Comparison of ENCODE assay signal across 19 cellular contexts in genomic region chr14:51564986-51565604, GRCh38.
A peak's percentile ranks its signal among the peaks of the same experiment; 100 is the strongest.
DNase-seq lines count a peak whose midpoint lies in the region; ATAC-seq and TF ChIP-seq lines count a peak whose summit lies in the region.
"Had no signal": no experiment of that assay in that cellular context is flagged by ENCODE, and none has a peak within 500 bp of the region (broad histone marks: within the 10 kb centered on the region; RNA-seq: fewer than 3 reads in every experiment).

No MANE protein-coding gene starts in this region.

- CTCF ChIA-PET in SK-N-SH (lab: Yijun Ruan, JAX), result no interaction called here

- H3K79me2 ChIP-seq in osteoblast (ENCODE audit: insufficient read depth, low read length), result no peaks in the 10 kb centered on the region
- peaks cover 5% of the 10 kb centered on the region; the same call in 1 of the 2 replicates for H3K79me2 ChIP-seq in SK-N-SH (ENCODE audit: insufficient read depth)

- H3K4me3 ChIP-seq in colonic mucosa (no peak overlapping the region), osteoblast (ENCODE audit: insufficient read depth, low read length) (no peak overlapping the region), SK-N-SH (ENCODE audit: low read depth in 2 of 2, low read length in 1 of 2) (no peak overlapping the region)
- H3K4me3 ChIP-seq: lower lobe of right lung, transverse colon had no signal

- no peak overlapping the region for H3K4me2 ChIP-seq in osteoblast (ENCODE audit: insufficient read depth, low read length)
- no peak overlapping the region for H3K4me2 ChIP-seq in SK-N-SH

- intact Hi-C loops in colonic mucosa (cut with DNase I), result no loop called here

- H4K20me1 ChIP-seq in osteoblast (ENCODE audit: insufficient read depth, low read length) (no peaks in the 10 kb centered on the region), SK-N-SH (ENCODE audit: insufficient read depth) (no peaks in the 10 kb centered on the region)

- no peak overlapping the region for H3K9ac ChIP-seq in colonic mucosa (ENCODE audit: low read depth in 2 of 2, low read length in 2 of 2)
- no peak overlapping the region for H3K9ac ChIP-seq in SK-N-SH

- no peaks in the 10 kb centered on the region for H3K27me3 ChIP-seq in colonic mucosa
- H3K27me3 ChIP-seq in osteoblast (ENCODE audit: insufficient read depth, low read length), result no peaks in the 10 kb centered on the region
- H3K27me3 ChIP-seq in SK-N-SH (ENCODE audit: insufficient read depth), result no peaks in the 10 kb centered on the region
- H3K27me3 ChIP-seq: brain microvascular endothelial cell, transverse colon had no signal

- H3K9me3 ChIP-seq in colonic mucosa (no peaks in the 10 kb centered on the region), osteoblast (ENCODE audit: low read depth, low read length) (no peaks in the 10 kb centered on the region), SK-N-SH (no peaks in the 10 kb centered on the region)
- H3K9me3 ChIP-seq: lower lobe of right lung, transverse colon had no signal

- POLR2A ChIA-PET in SK-N-SH (lab: Yijun Ruan, JAX), result no interaction called here

- no peaks in the 10 kb centered on the region for H3F3A ChIP-seq in SK-N-SH (replicated peaks; ENCODE audit: insufficient read depth)

- TF ChIP-seq CTCF in colonic mucosa (IDR thresholded peaks at IDR 0.05) (no peak), osteoblast (IDR thresholded peaks at IDR 0.05; ENCODE audit: extremely low read depth, low read depth, low read length) (no peak), SK-N-SH (IDR thresholded peaks at IDR 0.05) (no peak)

- H2AFZ ChIP-seq in osteoblast (ENCODE audit: low read length) (peak overlapping the region; percentile 66), SK-N-SH (ENCODE audit: low read depth) (no peak overlapping the region)

- DNase-seq in DMS79 treated with DMSO at 0.1 percent for 48 hours (lab: John Stamatoyannopoulos, UW), result peak; percentile 94
- peak; percentile 22 for DNase-seq in LoVo (ENCODE audit: low spot score)
- DNase-seq in colonic mucosa, result peak; percentile 22
- DNase-seq in osteoblast (ENCODE audit: insufficient read length, low spot score, missing footprints), result no peak
- no peak for DNase-seq in SK-N-SH
- DNase-seq in stimulated activated CD4-positive, alpha-beta T cell treated with anti-CD3 and anti-CD28 coated beads, Interleukin-4, amount 100 ng/mL, for 1 hour, result no peak
- DNase-seq: activated naive CD4-positive, alpha-beta T cell treated with Interleukin-2 at 50 U/mL for 16 hours; brain microvascular endothelial cell; HFFc6; lower lobe of right lung; NCI-H187; NCI-H524 treated with DMSO at 0.1 percent for 48 hours; right cardiac atrium; stimulated activated CD4-positive, alpha-beta T cell treated with anti-CD3 and anti-CD28 coated beads, Interleukin-2, amount 100 ng/mL, for 48 hours; T-helper 1 cell; transverse colon had no signal

- H3K9me2 ChIP-seq in SK-N-SH, result no peaks in the 10 kb centered on the region

- WGBS in SK-N-SH (ENCODE audit: low lambda C conversion rate), result 89% methylated on average over 5 of the region's 6 CpGs

- no peak for ATAC-seq in GM18867 (IDR thresholded peaks at IDR 0.05; ENCODE audit: unreplicated experiment)
- ATAC-seq: activated CD4-positive, CD25-positive, alpha-beta regulatory T cell treated with anti-CD3 and anti-CD28 coated beads, Interleukin-2, amount 50 U/mL, for 24 hours; lower lobe of right lung; Panc1; right cardiac atrium had no signal

- H3K36me3 ChIP-seq in colonic mucosa (no peaks in the 10 kb centered on the region), osteoblast (ENCODE audit: insufficient read depth, low read length) (no peaks in the 10 kb centered on the region), SK-N-SH (replicated peaks in 1 of 2; ENCODE audit: control insufficient read depth in 1 of 2, insufficient read depth in 2 of 2, low read length in 1 of 2) (no peaks in the 10 kb centered on the region)
- H3K36me3 ChIP-seq: brain microvascular endothelial cell, lower lobe of right lung, transverse colon had no signal

- TF ChIP-seq EP300 in SK-N-SH (IDR thresholded peaks at IDR 0.05; ENCODE audit: borderline replicate concordance in 1 of 2, low read depth in 1 of 2, low read length in 1 of 2), result no peak

- TF ChIP-seq RAD21 in SK-N-SH (IDR thresholded peaks at IDR 0.05; ENCODE audit: low read length), result no peak

- H3K27ac ChIP-seq in colonic mucosa (no peak overlapping the region), osteoblast (ENCODE audit: low read depth, low read length) (no peak overlapping the region), SK-N-SH (ENCODE audit: low read depth in 2 of 2, low read length in 1 of 2) (no peak overlapping the region)
- H3K27ac ChIP-seq: brain microvascular endothelial cell, lower lobe of right lung, transverse colon had no signal

- H3K4me1 ChIP-seq in colonic mucosa (no peaks in the 10 kb centered on the region), osteoblast (ENCODE audit: insufficient read depth, low read length) (peaks cover 19% of the 10 kb centered on the region), SK-N-SH (ENCODE audit: control insufficient read depth in 1 of 2, insufficient read depth in 2 of 2, low read depth in 1 of 2, low read length in 1 of 2) (no peaks in the 10 kb centered on the region; a peak in 1 of 4 replicates)
- H3K4me1 ChIP-seq: lower lobe of right lung, transverse colon had no signal

TF ChIP-seq in SK-N-SH, 30 proteins besides CTCF, POLR2A, EP300 and RAD21:
- no peak for TF ChIP-seq MAX (IDR thresholded peaks at IDR 0.05; ENCODE audit: low read depth)
- TF ChIP-seq MXI1 (IDR thresholded peaks at IDR 0.05; ENCODE audit: low read depth, low read length), result no peak
- TF ChIP-seq USF2 (IDR thresholded peaks at IDR 0.05; ENCODE audit: borderline replicate concordance, low read depth, low read length), result no peak
- TF ChIP-seq NRF1 (IDR thresholded peaks at IDR 0.05; ENCODE audit: low read depth, low read length), result no peak
- TF ChIP-seq RFX5 (IDR thresholded peaks at IDR 0.05; ENCODE audit: low read length), result no peak
- TF ChIP-seq FOSL2 (IDR thresholded peaks at IDR 0.05; ENCODE audit: borderline replicate concordance, low read depth), result no peak
- no peak for TF ChIP-seq FOXM1 (IDR thresholded peaks at IDR 0.05; ENCODE audit: low read depth)
- no peak for TF ChIP-seq TEAD4 (IDR thresholded peaks at IDR 0.05; ENCODE audit: borderline replicate concordance, insufficient read depth)
- TF ChIP-seq MEF2A (IDR thresholded peaks at IDR 0.05; ENCODE audit: borderline replicate concordance, low read depth), result no peak
- TF ChIP-seq IRF3 (IDR thresholded peaks at IDR 0.05; ENCODE audit: low read depth, low read length), result no peak
- TF ChIP-seq USF1 (IDR thresholded peaks at IDR 0.05; ENCODE audit: borderline replicate concordance, low read depth), result no peak
TF ChIP-seq in SK-N-SH: peak in this region for 0.

Comparison
In these comparisons a context has a peak if more than half of its experiments do, and no peak if none do; other contexts are left out.
1. DNase-seq: peak in DMS79 treated with DMSO at 0.1 percent for 48 hours (single experiment), LoVo (single experiment) and colonic mucosa (single experiment); none in osteoblast (single experiment), SK-N-SH (single experiment) and stimulated activated CD4-positive, alpha-beta T cell treated with anti-CD3 and anti-CD28 coated beads, Interleukin-4, amount 100 ng/mL, for 1 hour (single experiment).